In genomic region chr19:10895920-10896319, GRCh38 we compare ENCODE assay signal across 1 cellular context.
TF ChIP-seq lines count a peak whose summit lies in the region.

No MANE protein-coding gene starts in this region.

TF ChIP-seq in IMR-90, 13 proteins besides CTCF, POLR2A, EP300 and RAD21:
- no peak for TF ChIP-seq BHLHE40 (IDR thresholded peaks at IDR 0.05; ENCODE audit: low read depth, low read length)
- TF ChIP-seq RCOR1 (IDR thresholded peaks at IDR 0.05; ENCODE audit: insufficient replicate concordance, low read length) = no peak
- TF ChIP-seq FOS (IDR thresholded peaks at IDR 0.05; ENCODE audit: low read depth, low read length) = no peak
- no peak for TF ChIP-seq RFX5 (IDR thresholded peaks at IDR 0.05; ENCODE audit: low read depth, low read length)
- no peak for TF ChIP-seq NFE2L2 (IDR thresholded peaks at IDR 0.05; ENCODE audit: low read depth, low read length)
